8 cellular contexts compared by ENCODE assay signal in genomic region chr20:30811896-30812671, GRCh38.
DNase-seq lines count a peak whose midpoint lies in the region; ATAC-seq lines count a peak whose summit lies in the region.

No MANE protein-coding gene starts in this region.

- no peak overlapping the region for H3K27ac Mint-ChIP-seq in stimulated activated naive B cell treated with anti-CD40 and anti-IgM and Interleukin-4, amounts not matched to agents 10 μg/mL and 1 μg/mL and 100 μg/mL, for 72 hours

- DNase-seq in EL (peak; percentile 45), SK-MEL-5 (ENCODE audit: low read depth, low spot score) (peak; percentile 67), head of caudate nucleus (peak in 40 of 42 donors; percentile 34 to 79 (median 54)), SHP77 treated with DMSO at 0.1 percent for 48 hours (lab: John Stamatoyannopoulos, UW) (no peak)
- peak; percentile 35 for DNase-seq in stimulated activated naive B cell treated with anti-CD40 and anti-IgM and Interleukin-4, amounts not matched to agents 10 μg/mL and 1 μg/mL and 100 μg/mL, for 72 hours

- ATAC-seq in HG02610 (IDR thresholded peaks at IDR 0.05; ENCODE audit: unreplicated experiment) (peak; percentile 60), HG03565 (IDR thresholded peaks at IDR 0.05; ENCODE audit: unreplicated experiment) (no peak), HG02642 (IDR thresholded peaks at IDR 0.05; ENCODE audit: poor library complexity, unreplicated experiment) (no peak)
- peak; percentile 59 to 68 for ATAC-seq in stimulated activated naive B cell treated with anti-CD40 and anti-IgM and Interleukin-4, amounts not matched to agents 10 μg/mL and 1 μg/mL and 100 μg/mL, for 72 hours (replicated peaks)

- intact Hi-C loops in head of caudate nucleus (cut with DNase I), result no loop called here

- peaks cover 3 to 5% of the 10 kb centered on the region in 2 donors for H3K36me3 Mint-ChIP-seq in stimulated activated naive B cell treated with anti-CD40 and anti-IgM and Interleukin-4, amounts not matched to agents 10 μg/mL and 1 μg/mL and 100 μg/mL, for 72 hours

- peaks cover 3 to 19% of the 10 kb centered on the region in 2 donors for H3K27me3 Mint-ChIP-seq in stimulated activated naive B cell treated with anti-CD40 and anti-IgM and Interleukin-4, amounts not matched to agents 10 μg/mL and 1 μg/mL and 100 μg/mL, for 72 hours

- peaks cover 15 to 18% of the 10 kb centered on the region in 2 donors for H3K9me3 Mint-ChIP-seq in stimulated activated naive B cell treated with anti-CD40 and anti-IgM and Interleukin-4, amounts not matched to agents 10 μg/mL and 1 μg/mL and 100 μg/mL, for 72 hours

- no peak overlapping the region for H3K4me3 Mint-ChIP-seq in stimulated activated naive B cell treated with anti-CD40 and anti-IgM and Interleukin-4, amounts not matched to agents 10 μg/mL and 1 μg/mL and 100 μg/mL, for 72 hours

- H3K4me1 Mint-ChIP-seq in stimulated activated naive B cell treated with anti-CD40 and anti-IgM and Interleukin-4, amounts not matched to agents 10 μg/mL and 1 μg/mL and 100 μg/mL, for 72 hours, result no peaks in the 10 kb centered on the region

- in situ Hi-C loops in SK-MEL-5 (cut with HindIII; ENCODE audit: low pct_unique_long_range_greater_than_20kb, low sequenced_read_pairs), result no loop called here

Comparison
In these comparisons a context has a peak if more than half of its experiments do, and no peak if none do; other contexts are left out.
1. ATAC-seq: peak in HG02610 (single experiment) and stimulated activated naive B cell treated with anti-CD40 and anti-IgM and Interleukin-4, amounts not matched to agents 10 μg/mL and 1 μg/mL and 100 μg/mL, for 72 hours (2 of 2); none in HG03565 (single experiment) and HG02642 (single experiment).